In genomic region chr4:137510866-137511265, GRCh38 we compare ENCODE assay signal across 8 cellular contexts. TPM values are rescaled to one million over a fixed set of nuclear protein-coding genes. Genes with fewer than 3 reads are reported as not detected.
DNase-seq lines count a peak whose midpoint lies in the region; ATAC-seq and TF ChIP-seq lines count a peak whose summit lies in the region.

No MANE protein-coding gene starts in this region.

- ATAC-seq in body of pancreas = peak; percentile 50
- ATAC-seq in lung (ENCODE audit: insufficient read depth, low FRiP score) = peak; percentile 90
- ATAC-seq in HG02938 (IDR thresholded peaks at IDR 0.05; ENCODE audit: unreplicated experiment) = no peak

- H3K36me3 ChIP-seq in body of pancreas (replicated peaks in 1 of 2; ENCODE audit: insufficient read depth in 1 of 2, low read depth in 2 of 2) (no peaks in the 10 kb centered on the region), lung (ENCODE audit: control insufficient read depth in 2 of 2, insufficient read depth in 2 of 2, low read length in 2 of 2) (no peaks in the 10 kb centered on the region)

- H3K4me3 ChIP-seq in body of pancreas = no peak overlapping the region
- H3K4me3 ChIP-seq in lung = no peak overlapping the region

- intact Hi-C loops in body of pancreas (cut with DNase I) = no loop called here

- no peak for TF ChIP-seq CTCF in AG09319 (IDR thresholded peaks at IDR 0.05; ENCODE audit: low read depth, low read length)
- TF ChIP-seq CTCF in body of pancreas (IDR thresholded peaks at IDR 0.05) = no peak
- TF ChIP-seq CTCF in lung (IDR thresholded peaks at IDR 0.05; ENCODE audit: control extremely low read depth, extremely low read depth) = no peak

- H3K4me1 ChIP-seq in body of pancreas (no peaks in the 10 kb centered on the region), lung (ENCODE audit: control insufficient read depth in 2 of 2, insufficient read depth in 2 of 2, low read length in 2 of 2) (no peaks in the 10 kb centered on the region)

- TF ChIP-seq POLR2A in body of pancreas (IDR thresholded peaks at IDR 0.05) = no peak

- H3K27me3 ChIP-seq in body of pancreas = no peaks in the 10 kb centered on the region
- no peaks in the 10 kb centered on the region for H3K27me3 ChIP-seq in lung (ENCODE audit: control insufficient read depth, insufficient read depth)

- H3K27ac ChIP-seq in body of pancreas (no peak overlapping the region), lung (ENCODE audit: low read depth in 1 of 2, low read length in 1 of 2) (peak overlapping the region in 1 of 2 donors; percentile 21)

- DNase-seq in AG09319 (ENCODE audit: extremely low read depth, low read depth) (peak; percentile 85), HT-29 (ENCODE audit: low spot score) (peak; percentile 47), body of pancreas (peak in 1 of 4 donors; percentile 40), lung (ENCODE audit: low spot score) (no peak), NCI-H524 treated with DMSO at 0.1 percent for 48 hours (lab: John Stamatoyannopoulos, UW) (no peak), activated T-cell treated with anti-CD3 and anti-CD28 coated beads for 4 hours (no peak)
- DNase-seq in stimulated activated CD4-positive, alpha-beta T cell treated with anti-CD3 and anti-CD28 coated beads, Interleukin-1b, Interleukin-23, amount 100 ng/mL, for 48 hours = no peak

- H3K9me3 ChIP-seq in body of pancreas = no peaks in the 10 kb centered on the region
- H3K9me3 ChIP-seq in lung (ENCODE audit: control insufficient read depth in 2 of 2, insufficient read depth in 1 of 2, low read length in 1 of 2) = no peaks in the 10 kb centered on the region

RNA-seq across cellular contexts. Expression of gene PCDH18, which starts 21.4 kb away (rescaled TPM):
- total RNA-seq in HT-29 (2014; rRNA removed; shearing (Covaris generic)) = not detected in 2 replicates
- total RNA-seq in body of pancreas (1 to 10 TPM; 3.9 to 7.9 TPM), lung (100 to 1,000 TPM in 1 of 2 donors, 1 to 10 TPM in 1; 6.2 to 106 TPM)
- polyA plus RNA-seq in lung = 1 to 10 TPM; 1.7 to 3.4 TPM

Comparison
In these comparisons a context has a peak if more than half of its experiments do, and no peak if none do; other contexts are left out.
1. DNase-seq: peak in AG09319 (single experiment) and HT-29 (single experiment); none in lung (single experiment), NCI-H524 treated with DMSO at 0.1 percent for 48 hours (single experiment), activated T-cell treated with anti-CD3 and anti-CD28 coated beads for 4 hours (single experiment) and stimulated activated CD4-positive, alpha-beta T cell treated with anti-CD3 and anti-CD28 coated beads, Interleukin-1b, Interleukin-23, amount 100 ng/mL, for 48 hours (single experiment).